17 cellular contexts compared by ENCODE assay signal in the genomic region with DNA sequence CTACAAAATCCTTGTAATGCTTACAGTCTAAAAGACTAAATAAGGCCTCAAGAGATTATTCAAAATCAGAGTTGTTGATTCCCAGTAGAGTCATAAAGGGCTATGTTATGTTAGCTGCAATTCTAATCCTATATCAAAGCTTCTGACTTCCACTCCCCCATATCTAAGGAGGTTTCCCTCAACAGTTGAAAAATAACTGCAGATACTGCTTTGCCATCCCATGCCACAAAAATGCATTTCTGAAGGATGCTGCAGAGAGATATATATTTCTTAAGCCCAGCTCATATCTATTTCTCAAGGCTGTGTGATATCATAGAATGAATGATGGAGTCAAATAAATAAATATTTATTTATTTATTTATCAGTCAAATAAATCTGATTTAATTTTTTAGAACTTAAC.
DNase-seq lines count a peak whose midpoint lies in the region; ATAC-seq and TF ChIP-seq lines count a peak whose summit lies in the region.
"Had no signal": no experiment of that assay in that cellular context is flagged by ENCODE, and none has a peak within 500 bp of the region (broad histone marks: within the 10 kb centered on the region; RNA-seq: fewer than 3 reads in every experiment).

No MANE protein-coding gene starts in this region.

- H3K9me3 Mint-ChIP-seq in mesothelial cell of epicardium (peaks cover 17% of the 10 kb centered on the region), CD14-positive monocyte (no peaks in the 10 kb centered on the region)
- H3K9me3 Mint-ChIP-seq: CD4-positive, alpha-beta T cell; CD8-positive, alpha-beta T cell had no signal

- H3K27ac Mint-ChIP-seq in mesothelial cell of epicardium: peak overlapping the region; percentile 64
- H3K27ac Mint-ChIP-seq in CD14-positive monocyte: no peak overlapping the region
- H3K27ac Mint-ChIP-seq: CD4-positive, alpha-beta T cell; CD8-positive, alpha-beta T cell had no signal

- intact Hi-C loops in CD14-positive monocyte (cut with micrococcal nuclease): no loop called here

- H3K36me3 Mint-ChIP-seq in mesothelial cell of epicardium (peaks cover 16% of the 10 kb centered on the region), CD14-positive monocyte (no peaks in the 10 kb centered on the region)
- H3K36me3 Mint-ChIP-seq: CD8-positive, alpha-beta T cell had no signal

- no peak for TF ChIP-seq POLR2A in erythroblast (IDR thresholded peaks at IDR 0.05; ENCODE audit: low read length)

- DNase-seq in EH (ENCODE audit: low read depth) (peak; percentile 23), NCI-H226 (peak; percentile 87), mesothelial cell of epicardium (ENCODE audit: low spot score in 2 of 2, unreplicated experiment in 2 of 2) (no peak), D341Med (ENCODE audit: low spot score) (no peak), erythroblast (lab: John Stamatoyannopoulos, UW) (no peak), CD14-positive monocyte (ENCODE audit: low spot score) (no peak)
- DNase-seq: 8988T; ACHN; BE2C; C1 segment of cervical spinal cord; Caco-2; Calu3; CD4-positive, alpha-beta T cell; CD8-positive, alpha-beta T cell; DMS79 treated with DMSO at 0.1 percent for 48 hours; GDM1 had no signal

- ATAC-seq in GM21367 (IDR thresholded peaks at IDR 0.05; ENCODE audit: unreplicated experiment): no peak
- ATAC-seq: CD8-positive, alpha-beta T cell had no signal

- H3K27me3 Mint-ChIP-seq in mesothelial cell of epicardium (ENCODE audit: low read depth) (no peaks in the 10 kb centered on the region), CD14-positive monocyte (ENCODE audit: low read depth in 3 of 3) (no peaks in the 10 kb centered on the region)
- H3K27me3 Mint-ChIP-seq: CD4-positive, alpha-beta T cell had no signal

- no peak overlapping the region for H3K4me3 Mint-ChIP-seq in mesothelial cell of epicardium
- H3K4me3 Mint-ChIP-seq in CD14-positive monocyte: no peak overlapping the region
- H3K4me3 Mint-ChIP-seq: CD4-positive, alpha-beta T cell; CD8-positive, alpha-beta T cell had no signal

- TF ChIP-seq CTCF in mesothelial cell of epicardium (IDR thresholded peaks at IDR 0.05; ENCODE audit: unreplicated experiment) (no peak), CD14-positive monocyte (IDR thresholded peaks at IDR 0.05) (no peak)

- peaks cover 27% of the 10 kb centered on the region for H3K4me1 Mint-ChIP-seq in mesothelial cell of epicardium
- no peaks in the 10 kb centered on the region for H3K4me1 Mint-ChIP-seq in CD14-positive monocyte

Comparison
In these comparisons a context has a peak if more than half of its experiments do, and no peak if none do; other contexts are left out.
1. DNase-seq: peak in EH (single experiment) and NCI-H226 (single experiment); none in mesothelial cell of epicardium (0 of 2), D341Med (single experiment), erythroblast (0 of 2) and CD14-positive monocyte (single experiment).